1 cellular context compared by ENCODE assay signal in the genomic region with DNA sequence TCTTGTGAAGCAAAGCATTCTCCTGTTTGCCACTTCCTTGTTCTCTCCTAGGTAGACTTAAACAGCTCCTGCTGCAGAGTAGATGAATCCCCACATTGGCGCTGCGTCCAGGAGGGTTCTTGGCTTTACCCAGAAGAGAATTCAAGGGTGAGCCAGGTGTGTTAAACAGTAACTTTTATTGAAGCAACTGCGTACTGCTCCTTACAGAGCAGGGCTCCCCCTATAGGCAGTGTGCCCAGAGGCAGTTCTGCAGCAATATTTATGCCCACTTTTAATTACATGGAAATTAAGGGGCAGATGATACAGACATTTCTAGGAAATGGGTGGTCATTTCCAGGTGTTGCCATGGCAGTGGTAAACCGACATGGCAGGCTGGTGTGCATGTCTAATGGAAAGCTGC.
TF ChIP-seq lines count a peak whose summit lies in the region.

No MANE protein-coding gene starts in this region.

TF ChIP-seq in H1, 55 proteins besides CTCF, POLR2A, EP300 and RAD21 (continued from another document):
- TF ChIP-seq ATF3 (IDR thresholded peaks at IDR 0.05; ENCODE audit: insufficient read depth, low read depth, low read length) (no peak), GABPA (IDR thresholded peaks at IDR 0.05; ENCODE audit: borderline replicate concordance, insufficient read depth, low read length) (no peak), KDM4A (IDR thresholded peaks at IDR 0.05; ENCODE audit: low read depth, low read length, severe bottlenecking) (no peak), CBX8 (IDR thresholded peaks at IDR 0.05; ENCODE audit: borderline replicate concordance, low read depth, low read length) (no peak), RNF2 (IDR thresholded peaks at IDR 0.05; ENCODE audit: borderline replicate concordance, low read depth, low read length, missing control alignments, poor library complexity, severe bottlenecking) (no peak), JUN (IDR thresholded peaks at IDR 0.05; ENCODE audit: low read depth, low read length) (no peak), HDAC2 (IDR thresholded peaks at IDR 0.05; ENCODE audit: borderline replicate concordance in 1 of 2, low read depth in 2 of 2, low read length in 2 of 2) (no peak), CTBP2 (IDR thresholded peaks at IDR 0.05; ENCODE audit: borderline replicate concordance, insufficient read depth, insufficient read length, low read length) (no peak), TAF7 (optimal IDR thresholded peaks at IDR 0.05; ENCODE audit: borderline replicate concordance, low read depth, low read length) (no peak), KDM5A (IDR thresholded peaks at IDR 0.05; ENCODE audit: low read length) (no peak), RXRA (IDR thresholded peaks at IDR 0.05; ENCODE audit: insufficient read depth, low read depth, low read length) (no peak), EZH2 (IDR thresholded peaks at IDR 0.05; ENCODE audit: low read depth, low read length, severe bottlenecking) (no peak), FOSL1 (IDR thresholded peaks at IDR 0.05; ENCODE audit: insufficient read depth, low read depth, low read length) (no peak)
- TF ChIP-seq, protein P1, sequence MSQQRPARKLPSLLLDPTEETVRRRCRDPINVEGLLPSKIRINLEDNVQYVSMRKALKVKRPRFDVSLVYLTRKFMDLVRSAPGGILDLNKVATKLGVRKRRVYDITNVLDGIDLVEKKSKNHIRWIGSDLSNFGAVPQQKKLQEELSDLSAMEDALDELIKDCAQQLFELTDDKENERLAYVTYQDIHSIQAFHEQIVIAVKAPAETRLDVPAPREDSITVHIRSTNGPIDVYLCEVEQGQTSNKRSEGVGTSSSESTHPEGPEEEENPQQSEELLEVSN (IDR thresholded peaks at IDR 0.05): no peak
